Comparison of ENCODE assay signal across 11 cellular contexts in genomic region chr17:19470529-19471261, GRCh38. TPM values are rescaled to one million over a fixed set of nuclear protein-coding genes. Genes with fewer than 3 reads are reported as not detected.
DNase-seq lines count a peak whose midpoint lies in the region; ATAC-seq, FAIRE-seq and TF ChIP-seq lines count a peak whose summit lies in the region.
"Had no signal": no experiment of that assay in that cellular context is flagged by ENCODE, and none has a peak within 500 bp of the region (broad histone marks: within the 10 kb centered on the region; RNA-seq: fewer than 3 reads in every experiment).

No MANE protein-coding gene starts in this region.

- peak overlapping the region in 1 of 2 donors; percentile 40 for H3K4me3 ChIP-seq in gastroesophageal sphincter
- H3K4me3 ChIP-seq in parathyroid adenoma (ENCODE audit: low read depth, low read length): no peak overlapping the region
- H3K4me3 ChIP-seq in Karpas-422 (ENCODE audit: low read length): no peak overlapping the region
- H3K4me3 ChIP-seq: K562 had no signal

- no peak for FAIRE-seq in GM12891 (lab: Jason Lieb, UNC)
- FAIRE-seq: K562 had no signal

- H2AFZ ChIP-seq in parathyroid adenoma (peak overlapping the region; percentile 79), Karpas-422 (ENCODE audit: low read length) (no peak overlapping the region)

- no peaks in the 10 kb centered on the region for H4K20me1 ChIP-seq in Karpas-422 (ENCODE audit: insufficient read depth, low read depth, low read length)

- peak in 1 of 2 donors; percentile 27 for TF ChIP-seq POLR2A in gastroesophageal sphincter (IDR thresholded peaks at IDR 0.05)
- TF ChIP-seq POLR2A in GM12891 (IDR thresholded peaks at IDR 0.05; ENCODE audit: low read depth, low read length): no peak

- TF ChIP-seq CTCF in gastroesophageal sphincter (IDR thresholded peaks at IDR 0.05): no peak
- TF ChIP-seq CTCF in parathyroid adenoma (IDR thresholded peaks at IDR 0.05): no peak

- H3K9ac ChIP-seq in parathyroid adenoma (no peak overlapping the region), Karpas-422 (ENCODE audit: low read length) (no peak overlapping the region)

- ATAC-seq in gastroesophageal sphincter (peak; percentile 96), GM21723 (IDR thresholded peaks at IDR 0.05; ENCODE audit: unreplicated experiment) (no peak)
- ATAC-seq: K562 had no signal

- DNase-seq in DMS79 treated with DMSO at 0.1 percent for 48 hours (lab: John Stamatoyannopoulos, UW) (peak; percentile 67), NCI-H2227 treated with DMSO at 0.1 percent for 48 hours (lab: John Stamatoyannopoulos, UW) (peak; percentile 80), T-helper 2 cell (no peak), GM12891 (ENCODE audit: insufficient read length, low spot score) (no peak), Karpas-422 (no peak)
- DNase-seq: DMS153 had no signal

- no peak for TF ChIP-seq EP300 in gastroesophageal sphincter (IDR thresholded peaks at IDR 0.05)

- H3K4me1 ChIP-seq in gastroesophageal sphincter (peaks cover 0 to 19% (median 0%) of the 10 kb centered on the region in 3 donors), parathyroid adenoma (no peaks in the 10 kb centered on the region), Karpas-422 (ENCODE audit: low read length) (peaks cover 22% of the 10 kb centered on the region)
- H3K4me1 ChIP-seq: ascending aorta had no signal

- H3K36me3 ChIP-seq in gastroesophageal sphincter: no peaks in the 10 kb centered on the region
- no peaks in the 10 kb centered on the region for H3K36me3 ChIP-seq in parathyroid adenoma (ENCODE audit: control insufficient read depth, insufficient read depth, low read length)
- no peaks in the 10 kb centered on the region for H3K36me3 ChIP-seq in Karpas-422 (ENCODE audit: insufficient read depth, low read length)
- H3K36me3 ChIP-seq: ascending aorta had no signal

- H3K9me2 ChIP-seq in Karpas-422 (replicated peaks; ENCODE audit: insufficient read depth, low read length): no peaks in the 10 kb centered on the region

- H3K27me3 ChIP-seq in gastroesophageal sphincter (no peaks in the 10 kb centered on the region), parathyroid adenoma (ENCODE audit: control insufficient read depth, insufficient read depth, low read length) (no peaks in the 10 kb centered on the region), Karpas-422 (ENCODE audit: low read length) (no peaks in the 10 kb centered on the region)
- H3K27me3 ChIP-seq: ascending aorta had no signal

- H3K4me2 ChIP-seq in parathyroid adenoma (ENCODE audit: low read length) (no peak overlapping the region), Karpas-422 (ENCODE audit: low read depth, low read length, poor library complexity, severe bottlenecking) (no peak overlapping the region)

- H3K79me2 ChIP-seq in parathyroid adenoma (no peaks in the 10 kb centered on the region), Karpas-422 (ENCODE audit: low read length) (no peaks in the 10 kb centered on the region)

- 38 to 47% methylated on average over 15 to 21 of the region's 29 CpGs for WGBS in gastroesophageal sphincter (ENCODE audit: low coverage in 1 of 2), 2 donors

- no peaks in the 10 kb centered on the region for H3K9me3 ChIP-seq in gastroesophageal sphincter
- no peaks in the 10 kb centered on the region for H3K9me3 ChIP-seq in parathyroid adenoma (ENCODE audit: control insufficient read depth, low read length)
- H3K9me3 ChIP-seq in Karpas-422 (ENCODE audit: low read length): no peaks in the 10 kb centered on the region
- H3K9me3 ChIP-seq: ascending aorta had no signal

- peak overlapping the region; percentile 65 to 87 (median 80) for H3K27ac ChIP-seq in gastroesophageal sphincter
- H3K27ac ChIP-seq in parathyroid adenoma: peak overlapping the region; percentile 9
- no peak overlapping the region for H3K27ac ChIP-seq in Karpas-422 (ENCODE audit: low read length)
- H3K27ac ChIP-seq: ascending aorta had no signal

TF ChIP-seq in GM12891, 5 proteins besides CTCF, POLR2A, EP300 and RAD21:
- TF ChIP-seq TAF1 (IDR thresholded peaks at IDR 0.05; ENCODE audit: low read depth, low read length) (no peak), POU2F2 (IDR thresholded peaks at IDR 0.05; ENCODE audit: low read depth, low read length) (no peak), POLR2AphosphoS5 (IDR thresholded peaks at IDR 0.05; ENCODE audit: low read depth, low read length) (no peak), SPI1 (IDR thresholded peaks at IDR 0.05; ENCODE audit: low read depth, low read length) (no peak), PAX5 (IDR thresholded peaks at IDR 0.05; ENCODE audit: insufficient read depth, low read length, severe bottlenecking) (no peak)

RNA-seq across cellular contexts. Expression of gene RNF112, which starts 59.7 kb away (rescaled TPM):
- total RNA-seq in gastroesophageal sphincter: 1 to 10 TPM; 1.4 to 7.6 (median 2.6) TPM
- polyA plus RNA-seq in GM12891 (2012; ENCODE audit: low read depth, missing spikeins): not detected
- 0.07 TPM in 1 of 2 replicates, not detected in the other for total RNA-seq in Karpas-422 (2014; rRNA removed; shearing (Covaris generic); ENCODE audit: low replicate concordance)
- polyA plus RNA-seq: K562 had no signal

Comparison
In these comparisons a context has a peak if more than half of its experiments do, and no peak if none do; other contexts are left out.
1. DNase-seq: peak in DMS79 treated with DMSO at 0.1 percent for 48 hours (single experiment) and NCI-H2227 treated with DMSO at 0.1 percent for 48 hours (single experiment); none in T-helper 2 cell (0 of 5), GM12891 (single experiment) and Karpas-422 (single experiment).